Comparison of ENCODE assay signal across 21 cellular contexts in genomic region chr17:149231-149630, GRCh38. TPM values are rescaled to one million over a fixed set of nuclear protein-coding genes. Genes with fewer than 3 reads are reported as not detected.
"Had no signal": no experiment of that assay in that cellular context is flagged by ENCODE, and none has a peak within 500 bp of the region (broad histone marks: within the 10 kb centered on the region; RNA-seq: fewer than 3 reads in every experiment).

No MANE protein-coding gene starts in this region.

- H3K9me3 ChIP-seq: ascending aorta, psoas muscle, tibial artery had no signal

- H3K27ac ChIP-seq: ascending aorta, dorsolateral prefrontal cortex, psoas muscle, tibial artery had no signal

- FAIRE-seq: bronchial epithelial cell, TTC549 had no signal

- H3K36me3 ChIP-seq: ascending aorta, tibial artery had no signal

- DNase-seq: activated B cell treated with CpG ODN at 0.5 μM for 24 hours; activated CD4-positive, alpha-beta T cell treated with anti-CD3 and anti-CD28 coated beads, Interleukin-2, amount 50 U/mL, for 1 hour; activated CD8-positive, alpha-beta memory T cell treated with anti-CD3 and anti-CD28 coated beads for 24 hours; activated naive CD8-positive, alpha-beta T cell treated with anti-CD3 and anti-CD28 coated beads, Interleukin-2, amount 50 U/mL, for 24 hours; kidney glomerular epithelial cell; mesenchymal stem cell; nucleus accumbens; stimulated activated CD4-positive, alpha-beta T cell treated with anti-CD3 and anti-CD28 coated beads, Interleukin-2, amount 100 ng/mL, for 48 hours; stimulated activated naive B cell treated with anti-CD40 and anti-IgM and Interleukin-4, amounts not matched to agents 10 μg/mL and 1 μg/mL and 100 μg/mL, for 72 hours; SW 1271 had no signal

- H3K27me3 ChIP-seq: ascending aorta, dorsolateral prefrontal cortex had no signal

- H3K4me1 ChIP-seq: ascending aorta, psoas muscle, tibial artery had no signal

- ATAC-seq: activated naive CD8-positive, alpha-beta T cell treated with anti-CD3 and anti-CD28 coated beads, Interleukin-2, amount 50 U/mL, for 24 hours; esophagus mucosa; natural killer cell; psoas muscle; stimulated activated naive B cell treated with anti-CD40 and anti-IgM and Interleukin-4, amounts not matched to agents 10 μg/mL and 1 μg/mL and 100 μg/mL, for 72 hours had no signal

- H3K4me3 ChIP-seq: ascending aorta, dorsolateral prefrontal cortex, psoas muscle, tibial artery had no signal

RNA-seq across cellular contexts. Expression of gene SCGB1C2, which starts 11.9 kb away (rescaled TPM):
- total RNA-seq: activated B cell treated with CpG ODN at 0.5 μM for 24 hours; ascending aorta; bronchial epithelial cell; dorsolateral prefrontal cortex; esophagus mucosa; liver; natural killer cell; psoas muscle; subcutaneous adipose tissue; T-helper 2 cell treated with Interferon-gamma antibody and Interleukin-4, amounts not matched to agents 100 ng/mL and 5 ng/mL, for 36 hours had no signal
- polyA plus RNA-seq: liver, psoas muscle had no signal

RNA-seq across cellular contexts. Expression of gene DOC2B, which starts 32.2 kb away (rescaled TPM):
- total RNA-seq: activated B cell treated with CpG ODN at 0.5 μM for 24 hours had no signal
